ENCODE assay signal across 22 cellular contexts in the genomic region with DNA sequence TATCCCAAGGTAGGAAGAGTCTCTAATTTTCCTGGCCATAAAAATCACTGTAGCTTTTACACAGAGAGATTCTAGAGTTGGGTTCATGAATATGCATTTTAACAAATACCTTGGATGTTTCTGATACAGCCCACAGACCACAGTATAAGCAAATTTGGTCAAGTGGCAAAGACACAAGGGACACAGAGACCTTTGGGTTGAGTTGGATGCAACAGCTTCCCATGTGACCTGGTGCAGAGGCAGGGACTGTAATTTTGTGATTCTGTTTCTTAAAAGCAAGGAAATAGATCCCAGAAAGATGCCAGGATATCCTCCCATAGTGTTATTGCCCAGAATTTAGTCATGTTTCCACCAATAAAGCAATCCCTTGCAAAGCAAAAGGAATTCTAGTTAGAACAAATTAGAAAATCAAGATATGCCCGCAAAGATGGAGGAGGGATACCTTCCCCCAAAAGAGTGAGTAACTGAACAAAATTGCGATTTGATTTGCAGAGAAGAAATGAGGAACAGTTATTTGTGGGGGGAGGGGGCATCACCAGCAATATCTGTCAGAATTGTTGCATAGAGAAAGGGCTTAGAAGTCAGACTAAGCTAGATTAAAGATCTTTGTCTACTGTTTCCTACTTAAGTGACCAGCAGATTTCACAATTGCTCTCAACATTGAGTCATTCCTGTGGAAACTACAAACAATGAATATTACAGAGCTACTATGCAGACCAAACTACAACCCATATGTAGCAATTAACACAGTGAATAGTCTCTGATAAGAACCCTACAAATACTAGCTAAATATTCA. TPM values are rescaled to one million over a fixed set of nuclear protein-coding genes. Genes with fewer than 3 reads are reported as not detected.
DNase-seq lines count a peak whose midpoint lies in the region; ATAC-seq and TF ChIP-seq lines count a peak whose summit lies in the region.
"Had no signal": no experiment of that assay in that cellular context is flagged by ENCODE, and none has a peak within 500 bp of the region (broad histone marks: within the 10 kb centered on the region; RNA-seq: fewer than 3 reads in every experiment).

No MANE protein-coding gene starts in this region.

- H3K27me3 ChIP-seq in lower lobe of right lung (ENCODE audit: low read depth), result no peaks in the 10 kb centered on the region
- H3K27me3 ChIP-seq: cardiac muscle cell, foreskin keratinocyte, neutrophil, Peyer's patch had no signal

- no peak for TF ChIP-seq CTCF in lower lobe of right lung (IDR thresholded peaks at IDR 0.05)

- intact Hi-C loops in lower lobe of right lung (cut with DNase I), result no loop called here

- ATAC-seq in lower lobe of right lung, result peak; percentile 32 to 45
- ATAC-seq in HG02884 (IDR thresholded peaks at IDR 0.05; ENCODE audit: unreplicated experiment), result no peak
- ATAC-seq: foreskin keratinocyte; left colon; mucosa of descending colon; stimulated activated naive CD8-positive, alpha-beta T cell treated with anti-CD3 and anti-CD28 coated beads, Interleukin-15, Interleukin-2, amounts not matched to agents 100 U/mL and 50 U/mL, for 24 hours; WTC11 had no signal

- H3K4me3 ChIP-seq in lower lobe of right lung, result no peak overlapping the region
- H3K4me3 ChIP-seq: cardiac muscle cell, mucosa of descending colon, Peyer's patch had no signal

- peak; percentile 92 for DNase-seq in CD1c-positive myeloid dendritic cell (ENCODE audit: extremely low spot score)
- DNase-seq in NOMO-1 treated with DMSO at 0.1 percent for 48 hours (lab: John Stamatoyannopoulos, UW; ENCODE audit: unreplicated experiment), result peak; percentile 94
- peak; percentile 38 for DNase-seq in astrocyte of the hippocampus (ENCODE audit: low read depth, low spot score)
- DNase-seq in lower lobe of right lung, result no peak
- DNase-seq in globus pallidus (ENCODE audit: low spot score), result no peak
- no peak for DNase-seq in EL
- no peak for DNase-seq in Kasumi-1 (lab: John Stamatoyannopoulos, UW)
- DNase-seq: ACHN; activated naive CD8-positive, alpha-beta T cell treated with anti-CD3 and anti-CD28 coated beads, Interleukin-2, amount 10 ng/mL, durations not matched to agents 7 days and 5 days; effector memory CD4-positive, alpha-beta T cell; foreskin keratinocyte; left colon; mucosa of descending colon; NCI-H526 treated with DMSO at 0.1 percent for 48 hours; Peyer's patch; stimulated activated CD4-positive, alpha-beta T cell treated with anti-CD3 and anti-CD28 coated beads, Interleukin-15, amount 100 ng/mL, for 24 hours; stimulated activated naive CD8-positive, alpha-beta T cell treated with anti-CD3 and anti-CD28 coated beads, Interleukin-15, Interleukin-2, amounts not matched to agents 100 U/mL and 50 U/mL, for 24 hours; SW 1271 had no signal

- peaks cover 6% of the 10 kb centered on the region for H3K4me1 ChIP-seq in lower lobe of right lung
- H3K4me1 ChIP-seq: foreskin keratinocyte, Peyer's patch had no signal

- H3K27ac ChIP-seq in lower lobe of right lung, result no peak overlapping the region
- H3K27ac ChIP-seq: cardiac muscle cell, foreskin keratinocyte, neutrophil, Peyer's patch had no signal

- peaks cover 5% of the 10 kb centered on the region for H3K9me3 ChIP-seq in lower lobe of right lung
- H3K9me3 ChIP-seq: Peyer's patch had no signal

- no peaks in the 10 kb centered on the region for H3K36me3 ChIP-seq in lower lobe of right lung
- H3K36me3 ChIP-seq: cardiac muscle cell, neutrophil, Peyer's patch had no signal

RNA-seq across cellular contexts. Expression of a gene that starts 27.2 kb away (rescaled TPM):
- 62.3 TPM for total RNA-seq in lower lobe of right lung
- total RNA-seq: cardiac muscle cell, foreskin keratinocyte, WTC11 had no signal

Comparison
In these comparisons a context has a peak if more than half of its experiments do, and no peak if none do; other contexts are left out.
1. DNase-seq: peak in CD1c-positive myeloid dendritic cell (single experiment), NOMO-1 treated with DMSO at 0.1 percent for 48 hours (single experiment) and astrocyte of the hippocampus (single experiment); none in lower lobe of right lung (single experiment), globus pallidus (single experiment), EL (single experiment) and Kasumi-1 (0 of 2).